Comparison of ENCODE assay signal across 26 cellular contexts in genomic region chr11:41116970-41117369, GRCh38.
DNase-seq lines count a peak whose midpoint lies in the region; ATAC-seq and TF ChIP-seq lines count a peak whose summit lies in the region.
"Had no signal": no experiment of that assay in that cellular context is flagged by ENCODE, and none has a peak within 500 bp of the region (broad histone marks: within the 10 kb centered on the region; RNA-seq: fewer than 3 reads in every experiment).

No MANE protein-coding gene starts in this region.

- no peaks in the 10 kb centered on the region for H3K79me1 ChIP-seq in mesendoderm (ENCODE audit: low read length)

- H3K4me1 ChIP-seq in mesendoderm (ENCODE audit: control insufficient read depth, low read depth, low read length) (no peaks in the 10 kb centered on the region), mucosa of descending colon (ENCODE audit: low read depth) (no peaks in the 10 kb centered on the region)
- H3K4me1 ChIP-seq: BLaER1 had no signal

- no peak overlapping the region for H3K4me2 ChIP-seq in mesendoderm (ENCODE audit: low read length)
- H3K4me2 ChIP-seq: BLaER1, PC-9 had no signal

- no peak overlapping the region for H4K8ac ChIP-seq in mesendoderm (ENCODE audit: low read depth, low read length)

- H3K18ac ChIP-seq in mesendoderm (ENCODE audit: low read length), result peak overlapping the region; percentile 51

- H3K36me3 ChIP-seq in H7 (replicated peaks; ENCODE audit: control insufficient read depth, insufficient read depth, low read length) (no peaks in the 10 kb centered on the region), mesendoderm (ENCODE audit: control insufficient read depth, insufficient read depth, low read length) (no peaks in the 10 kb centered on the region), mucosa of descending colon (ENCODE audit: low read depth) (no peaks in the 10 kb centered on the region)
- H3K36me3 ChIP-seq: BLaER1 had no signal

- no peak overlapping the region for H3K27ac ChIP-seq in mesendoderm (ENCODE audit: low read depth, low read length)
- H3K27ac ChIP-seq: BLaER1, PC-9, RWPE1 had no signal

- H2BK5ac ChIP-seq in mesendoderm (ENCODE audit: low read length), result no peak overlapping the region

- peaks cover 6% of the 10 kb centered on the region for H3K9me3 ChIP-seq in mucosa of descending colon
- H3K9me3 ChIP-seq: BLaER1 had no signal

- no peak overlapping the region for H2BK120ac ChIP-seq in mesendoderm (ENCODE audit: low read depth, low read length)

- H3K4ac ChIP-seq in mesendoderm (ENCODE audit: low read depth, low read length), result no peak overlapping the region

- H3K4me3 ChIP-seq in H7 (ENCODE audit: insufficient read depth, low read depth, low read length) (no peak overlapping the region), mesendoderm (ENCODE audit: low read length) (no peak overlapping the region), mucosa of descending colon (no peak overlapping the region)
- H3K4me3 ChIP-seq: BLaER1, GM12878, K562, PC-9 had no signal

- no peak overlapping the region for H3K56ac ChIP-seq in mesendoderm (ENCODE audit: low read length)

- no peak overlapping the region for H4K5ac ChIP-seq in mesendoderm (ENCODE audit: low read length)

- intact Hi-C loops in posterior cingulate gyrus (cut with DNase I) (no loop called here), mucosa of descending colon (cut with DNase I, micrococcal nuclease) (no loop called here)

- no CpG with 5 or more reads among the region's 3 CpGs for WGBS in mesendoderm (ENCODE audit: extremely low coverage, insufficient coverage, low lambda C conversion rate)

- H3K27me3 ChIP-seq in H7 (ENCODE audit: control insufficient read depth, insufficient read depth, low read length) (no peaks in the 10 kb centered on the region), mesendoderm (ENCODE audit: insufficient read depth, low read length, poor library complexity) (no peaks in the 10 kb centered on the region)
- H3K27me3 ChIP-seq: BLaER1 had no signal

- DNase-seq in H7, result peak; percentile 44
- peak; percentile 17 for DNase-seq in RPMI8226
- peak; percentile 30 for DNase-seq in iPS DF 4.7 (ENCODE audit: extremely low read depth, low spot score)
- peak; percentile 23 for DNase-seq in mesendoderm
- no peak for DNase-seq in posterior cingulate gyrus
- no peak for DNase-seq in NOMO-1 treated with dmso at 0.1 percent for 144 hours (lab: John Stamatoyannopoulos, UW; ENCODE audit: unreplicated experiment)
- DNase-seq in mucosa of descending colon, result no peak
- DNase-seq: CD4-positive, CD25-positive, alpha-beta regulatory T cell; GDM1; GOT3; Kasumi-1; NCI-H1092 treated with DMSO at 0.1 percent for 48 hours; NCI-H1436; NCI-H187; NCI-H2081 treated with DMSO at 0.1 percent for 48 hours; NCI-H2171 treated with DMSO at 0.1 percent for 48 hours; NCI-H345; NCI-H510A treated with DMSO at 0.1 percent for 48 hours; NCI-H748 treated with DMSO at 0.1 percent for 48 hours; NK-92 treated with Interleukin-12 subunit alpha and Interleukin-12 subunit beta, amount 100 ng/mL, for 24 hours; PC-9; SHP77 had no signal

- no peak overlapping the region for H2AK5ac ChIP-seq in mesendoderm (ENCODE audit: low read length)

- no peak overlapping the region for H3K23ac ChIP-seq in mesendoderm (ENCODE audit: low read length)

- no peak for TF ChIP-seq CTCF in mucosa of descending colon (IDR thresholded peaks at IDR 0.05)

- no peak overlapping the region for H3K9ac ChIP-seq in mesendoderm (ENCODE audit: low read length)
- H3K9ac ChIP-seq: BLaER1 had no signal

- ATAC-seq in mucosa of descending colon, result no peak
- ATAC-seq: GM12878, K562 had no signal

- H2BK15ac ChIP-seq in mesendoderm (replicated peaks; ENCODE audit: low read depth), result no peak overlapping the region

- no peaks in the 10 kb centered on the region for H3K79me2 ChIP-seq in mesendoderm (ENCODE audit: control insufficient read depth, insufficient read depth, low read length)

Comparison
In these comparisons a context has a peak if more than half of its experiments do, and no peak if none do; other contexts are left out.
1. DNase-seq: peak in H7 (single experiment), RPMI8226 (single experiment), iPS DF 4.7 (single experiment) and mesendoderm (single experiment); none in posterior cingulate gyrus (0 of 10), NOMO-1 treated with dmso at 0.1 percent for 144 hours (single experiment) and mucosa of descending colon (0 of 3).